ENCODE assay signal across 1 cellular context in the genomic region with DNA sequence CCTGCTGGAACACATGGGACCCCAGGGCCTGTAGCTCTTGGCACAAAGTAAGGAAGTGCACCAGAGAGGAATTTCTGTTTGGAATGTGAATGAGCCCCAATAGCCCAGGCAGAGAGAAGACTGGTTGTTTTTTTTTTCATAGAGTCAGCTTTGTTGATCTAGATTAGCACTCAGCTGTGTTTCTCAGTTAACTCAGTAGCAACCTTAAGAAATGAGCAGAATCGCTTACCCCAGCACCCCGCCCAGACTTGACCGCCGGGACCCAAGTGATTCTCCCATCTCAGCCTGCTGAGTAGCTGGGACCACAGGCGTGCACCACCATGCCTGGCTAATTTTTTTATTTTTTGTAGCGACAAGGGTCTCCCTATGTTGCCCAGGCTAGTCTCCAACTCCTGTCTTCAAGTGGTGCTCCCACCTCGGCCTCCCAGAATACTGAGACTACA.
TF ChIP-seq lines count a peak whose summit lies in the region.

No MANE protein-coding gene starts in this region.

TF ChIP-seq in K562, 482 proteins besides CTCF, POLR2A, EP300 and RAD21 (continued from another document):
- TF ChIP-seq MLLT1 (IDR thresholded peaks at IDR 0.05): peak in 1 of 2 experiments; percentile 20; a peak in 1 of 4 replicates
- TF ChIP-seq PRMT5 (CRISPR knock-in tag; IDR thresholded peaks at IDR 0.05): no peak
- peak; percentile 23 for TF ChIP-seq TAF9B (IDR thresholded peaks at IDR 0.05; ENCODE audit: partially characterized antibody)
- peak in 1 of 2 experiments; percentile 50; a peak in 1 of 4 replicates for TF ChIP-seq FOXK2 (conservative IDR thresholded peaks at IDR 0.05 in 1 of 2, IDR thresholded peaks at IDR 0.05 in 1 of 2; ENCODE audit: low read depth in 2 of 2)
- 0 out of 2 replicates have a peak, but pooled peaks have one; percentile 5 for TF ChIP-seq MAFG (tag; conservative IDR thresholded peaks at IDR 0.05)
- TF ChIP-seq, protein P1, sequence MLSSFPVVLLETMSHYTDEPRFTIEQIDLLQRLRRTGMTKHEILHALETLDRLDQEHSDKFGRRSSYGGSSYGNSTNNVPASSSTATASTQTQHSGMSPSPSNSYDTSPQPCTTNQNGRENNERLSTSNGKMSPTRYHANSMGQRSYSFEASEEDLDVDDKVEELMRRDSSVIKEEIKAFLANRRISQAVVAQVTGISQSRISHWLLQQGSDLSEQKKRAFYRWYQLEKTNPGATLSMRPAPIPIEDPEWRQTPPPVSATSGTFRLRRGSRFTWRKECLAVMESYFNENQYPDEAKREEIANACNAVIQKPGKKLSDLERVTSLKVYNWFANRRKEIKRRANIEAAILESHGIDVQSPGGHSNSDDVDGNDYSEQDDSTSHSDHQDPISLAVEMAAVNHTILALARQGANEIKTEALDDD (IDR thresholded peaks at IDR 0.05): peak; percentile 25; the same call in 1 of the 2 replicates
- TF ChIP-seq ZNF316 (IDR thresholded peaks at IDR 0.05): peak; percentile 40
- peak; percentile 78 for TF ChIP-seq ZNF263 (CRISPR knock-in tag; IDR thresholded peaks at IDR 0.05; ENCODE audit: borderline replicate concordance)
- no peak for TF ChIP-seq PPARD (CRISPR knock-in tag; IDR thresholded peaks at IDR 0.05)
- TF ChIP-seq ZNF121 (CRISPR knock-in tag; conservative IDR thresholded peaks at IDR 0.05): 0 out of 2 replicates have a peak, but pooled peaks have one; percentile 17
- TF ChIP-seq SMARCA4 (IDR thresholded peaks at IDR 0.05): peak; percentile 25; the same call in 1 of the 2 replicates
- TF ChIP-seq DACH1 (IDR thresholded peaks at IDR 0.05; ENCODE audit: partially characterized antibody): peak; percentile 62
- TF ChIP-seq RBM25 (IDR thresholded peaks at IDR 0.05; ENCODE audit: low read depth, low read length, severe bottlenecking): no peak
- TF ChIP-seq ZNF586 (CRISPR knock-in tag; conservative IDR thresholded peaks at IDR 0.05): no peak
- 0 out of 2 replicates have a peak, but pooled peaks have one; percentile 15 for TF ChIP-seq SPI1 (IDR thresholded peaks at IDR 0.05; ENCODE audit: borderline replicate concordance, low read depth, low read length)
- TF ChIP-seq HDAC1 (IDR thresholded peaks at IDR 0.05): peak in 1 of 2 experiments; percentile 21; a peak in 1 of 4 replicates
